2 cellular contexts compared by ENCODE assay signal in the genomic region with DNA sequence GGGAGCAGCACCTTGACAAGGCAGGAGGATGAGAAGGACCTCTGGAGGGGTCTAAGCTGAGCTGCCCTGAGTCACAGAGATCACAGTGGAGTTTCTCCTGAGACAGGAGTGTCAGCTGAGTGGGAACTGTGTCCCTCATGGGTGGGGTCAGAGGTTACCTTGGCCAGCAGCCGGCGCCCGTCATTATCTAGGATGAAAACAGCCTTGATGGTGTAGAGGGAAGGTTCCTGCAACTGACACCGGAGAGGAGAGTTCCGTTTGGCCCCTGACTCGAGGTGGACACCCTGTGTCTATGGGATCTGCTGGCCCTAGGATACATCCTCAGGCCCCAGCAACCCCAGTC.
TF ChIP-seq lines count a peak whose summit lies in the region.

No MANE protein-coding gene starts in this region.

TF ChIP-seq in SK-N-SH, 30 proteins besides CTCF, POLR2A, EP300 and RAD21:
- TF ChIP-seq USF1 (IDR thresholded peaks at IDR 0.05; ENCODE audit: borderline replicate concordance, low read depth) (no peak), TCF12 (IDR thresholded peaks at IDR 0.05) (no peak)

TF ChIP-seq in SK-N-SH treated with all-trans-retinoic acid at 6 μM for 48 hours, 23 proteins besides CTCF, POLR2A, EP300 and RAD21:
- TF ChIP-seq, protein P1, sequence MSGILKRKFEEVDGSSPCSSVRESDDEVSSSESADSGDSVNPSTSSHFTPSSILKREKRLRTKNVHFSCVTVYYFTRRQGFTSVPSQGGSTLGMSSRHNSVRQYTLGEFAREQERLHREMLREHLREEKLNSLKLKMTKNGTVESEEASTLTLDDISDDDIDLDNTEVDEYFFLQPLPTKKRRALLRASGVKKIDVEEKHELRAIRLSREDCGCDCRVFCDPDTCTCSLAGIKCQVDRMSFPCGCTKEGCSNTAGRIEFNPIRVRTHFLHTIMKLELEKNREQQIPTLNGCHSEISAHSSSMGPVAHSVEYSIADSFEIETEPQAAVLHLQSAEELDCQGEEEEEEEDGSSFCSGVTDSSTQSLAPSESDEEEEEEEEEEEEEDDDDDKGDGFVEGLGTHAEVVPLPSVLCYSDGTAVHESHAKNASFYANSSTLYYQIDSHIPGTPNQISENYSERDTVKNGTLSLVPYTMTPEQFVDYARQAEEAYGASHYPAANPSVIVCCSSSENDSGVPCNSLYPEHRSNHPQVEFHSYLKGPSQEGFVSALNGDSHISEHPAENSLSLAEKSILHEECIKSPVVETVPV (CRISPR knock-in tag; IDR thresholded peaks at IDR 0.05) = no peak
- TF ChIP-seq ARNTL (CRISPR knock-in tag; IDR thresholded peaks at IDR 0.05; ENCODE audit: borderline replicate concordance, low read depth) (no peak), ZFP3 (CRISPR knock-in tag; IDR thresholded peaks at IDR 0.05) (no peak), OSR1 (CRISPR knock-in tag; IDR thresholded peaks at IDR 0.05) (no peak), SNAI2 (CRISPR knock-in tag; IDR thresholded peaks at IDR 0.05) (no peak), ZNF565 (CRISPR knock-in tag; conservative IDR thresholded peaks at IDR 0.05; ENCODE audit: low read depth) (no peak), ISL1 (CRISPR knock-in tag; IDR thresholded peaks at IDR 0.05) (no peak), ZFP30 (CRISPR knock-in tag; IDR thresholded peaks at IDR 0.05) (no peak), TOX (CRISPR knock-in tag; IDR thresholded peaks at IDR 0.05; ENCODE audit: borderline replicate concordance) (no peak), PATZ1 (CRISPR knock-in tag; IDR thresholded peaks at IDR 0.05; ENCODE audit: borderline replicate concordance) (no peak), GLIS3 (CRISPR knock-in tag; IDR thresholded peaks at IDR 0.05) (no peak), ESRRG (CRISPR knock-in tag; IDR thresholded peaks at IDR 0.05) (no peak), PPARA (CRISPR knock-in tag; IDR thresholded peaks at IDR 0.05; ENCODE audit: borderline replicate concordance) (no peak), BACH2 (CRISPR knock-in tag; IDR thresholded peaks at IDR 0.05; ENCODE audit: borderline replicate concordance) (no peak)
- TF ChIP-seq, protein P2, sequence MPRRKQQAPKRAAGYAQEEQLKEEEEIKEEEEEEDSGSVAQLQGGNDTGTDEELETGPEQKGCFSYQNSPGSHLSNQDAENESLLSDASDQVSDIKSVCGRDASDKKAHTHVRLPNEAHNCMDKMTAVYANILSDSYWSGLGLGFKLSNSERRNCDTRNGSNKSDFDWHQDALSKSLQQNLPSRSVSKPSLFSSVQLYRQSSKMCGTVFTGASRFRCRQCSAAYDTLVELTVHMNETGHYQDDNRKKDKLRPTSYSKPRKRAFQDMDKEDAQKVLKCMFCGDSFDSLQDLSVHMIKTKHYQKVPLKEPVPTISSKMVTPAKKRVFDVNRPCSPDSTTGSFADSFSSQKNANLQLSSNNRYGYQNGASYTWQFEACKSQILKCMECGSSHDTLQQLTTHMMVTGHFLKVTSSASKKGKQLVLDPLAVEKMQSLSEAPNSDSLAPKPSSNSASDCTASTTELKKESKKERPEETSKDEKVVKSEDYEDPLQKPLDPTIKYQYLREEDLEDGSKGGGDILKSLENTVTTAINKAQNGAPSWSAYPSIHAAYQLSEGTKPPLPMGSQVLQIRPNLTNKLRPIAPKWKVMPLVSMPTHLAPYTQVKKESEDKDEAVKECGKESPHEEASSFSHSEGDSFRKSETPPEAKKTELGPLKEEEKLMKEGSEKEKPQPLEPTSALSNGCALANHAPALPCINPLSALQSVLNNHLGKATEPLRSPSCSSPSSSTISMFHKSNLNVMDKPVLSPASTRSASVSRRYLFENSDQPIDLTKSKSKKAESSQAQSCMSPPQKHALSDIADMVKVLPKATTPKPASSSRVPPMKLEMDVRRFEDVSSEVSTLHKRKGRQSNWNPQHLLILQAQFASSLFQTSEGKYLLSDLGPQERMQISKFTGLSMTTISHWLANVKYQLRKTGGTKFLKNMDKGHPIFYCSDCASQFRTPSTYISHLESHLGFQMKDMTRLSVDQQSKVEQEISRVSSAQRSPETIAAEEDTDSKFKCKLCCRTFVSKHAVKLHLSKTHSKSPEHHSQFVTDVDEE (CRISPR knock-in tag; IDR thresholded peaks at IDR 0.05) = no peak
